In the genomic region with DNA sequence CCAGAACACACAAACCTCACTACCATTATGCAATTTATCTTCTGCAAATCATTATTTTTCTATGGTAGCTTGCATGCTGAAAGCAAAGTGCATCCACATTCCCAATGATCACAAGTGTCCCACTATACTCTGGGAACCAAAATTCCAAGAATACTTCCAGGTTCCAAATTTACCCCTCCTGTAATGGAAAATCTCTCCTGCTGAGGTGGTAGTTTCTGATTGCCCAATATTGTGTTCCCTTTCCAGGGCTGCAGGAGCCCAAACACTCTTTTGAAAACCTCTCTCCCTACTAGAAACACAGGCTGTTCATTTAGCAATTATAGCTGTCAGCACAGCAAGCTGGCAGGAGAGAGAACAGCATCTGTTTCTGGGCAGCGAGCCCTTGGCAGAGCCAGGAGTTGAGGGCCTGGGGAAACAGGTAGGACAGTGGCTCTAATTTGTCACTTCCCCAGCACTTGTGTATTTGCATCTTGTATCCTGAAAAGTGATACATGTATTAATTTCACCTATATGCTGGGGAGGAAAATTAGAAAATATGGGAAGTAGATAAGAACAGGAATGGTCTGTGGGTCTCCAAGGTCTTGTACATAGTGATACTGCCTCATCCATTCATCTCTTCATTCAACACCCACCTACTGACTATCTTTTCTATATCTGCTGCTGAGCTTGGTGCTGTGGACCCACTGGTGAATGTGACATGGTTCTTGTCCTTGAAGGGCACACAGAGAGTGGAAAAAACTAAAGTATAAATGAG, we compare ENCODE assay signal across 1 cellular context.
TF ChIP-seq lines count a peak whose summit lies in the region.

No MANE protein-coding gene starts in this region.

TF ChIP-seq in WTC11, 78 proteins besides CTCF, POLR2A, EP300 and RAD21 (continued from another document):
- TF ChIP-seq, protein P1, sequence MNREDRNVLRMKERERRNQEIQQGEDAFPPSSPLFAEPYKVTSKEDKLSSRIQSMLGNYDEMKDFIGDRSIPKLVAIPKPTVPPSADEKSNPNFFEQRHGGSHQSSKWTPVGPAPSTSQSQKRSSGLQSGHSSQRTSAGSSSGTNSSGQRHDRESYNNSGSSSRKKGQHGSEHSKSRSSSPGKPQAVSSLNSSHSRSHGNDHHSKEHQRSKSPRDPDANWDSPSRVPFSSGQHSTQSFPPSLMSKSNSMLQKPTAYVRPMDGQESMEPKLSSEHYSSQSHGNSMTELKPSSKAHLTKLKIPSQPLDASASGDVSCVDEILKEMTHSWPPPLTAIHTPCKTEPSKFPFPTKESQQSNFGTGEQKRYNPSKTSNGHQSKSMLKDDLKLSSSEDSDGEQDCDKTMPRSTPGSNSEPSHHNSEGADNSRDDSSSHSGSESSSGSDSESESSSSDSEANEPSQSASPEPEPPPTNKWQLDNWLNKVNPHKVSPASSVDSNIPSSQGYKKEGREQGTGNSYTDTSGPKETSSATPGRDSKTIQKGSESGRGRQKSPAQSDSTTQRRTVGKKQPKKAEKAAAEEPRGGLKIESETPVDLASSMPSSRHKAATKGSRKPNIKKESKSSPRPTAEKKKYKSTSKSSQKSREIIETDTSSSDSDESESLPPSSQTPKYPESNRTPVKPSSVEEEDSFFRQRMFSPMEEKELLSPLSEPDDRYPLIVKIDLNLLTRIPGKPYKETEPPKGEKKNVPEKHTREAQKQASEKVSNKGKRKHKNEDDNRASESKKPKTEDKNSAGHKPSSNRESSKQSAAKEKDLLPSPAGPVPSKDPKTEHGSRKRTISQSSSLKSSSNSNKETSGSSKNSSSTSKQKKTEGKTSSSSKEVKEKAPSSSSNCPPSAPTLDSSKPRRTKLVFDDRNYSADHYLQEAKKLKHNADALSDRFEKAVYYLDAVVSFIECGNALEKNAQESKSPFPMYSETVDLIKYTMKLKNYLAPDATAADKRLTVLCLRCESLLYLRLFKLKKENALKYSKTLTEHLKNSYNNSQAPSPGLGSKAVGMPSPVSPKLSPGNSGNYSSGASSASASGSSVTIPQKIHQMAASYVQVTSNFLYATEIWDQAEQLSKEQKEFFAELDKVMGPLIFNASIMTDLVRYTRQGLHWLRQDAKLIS (CRISPR knock-in tag; IDR thresholded peaks at IDR 0.05; ENCODE audit: borderline replicate concordance), result no peak
- TF ChIP-seq, protein P2, sequence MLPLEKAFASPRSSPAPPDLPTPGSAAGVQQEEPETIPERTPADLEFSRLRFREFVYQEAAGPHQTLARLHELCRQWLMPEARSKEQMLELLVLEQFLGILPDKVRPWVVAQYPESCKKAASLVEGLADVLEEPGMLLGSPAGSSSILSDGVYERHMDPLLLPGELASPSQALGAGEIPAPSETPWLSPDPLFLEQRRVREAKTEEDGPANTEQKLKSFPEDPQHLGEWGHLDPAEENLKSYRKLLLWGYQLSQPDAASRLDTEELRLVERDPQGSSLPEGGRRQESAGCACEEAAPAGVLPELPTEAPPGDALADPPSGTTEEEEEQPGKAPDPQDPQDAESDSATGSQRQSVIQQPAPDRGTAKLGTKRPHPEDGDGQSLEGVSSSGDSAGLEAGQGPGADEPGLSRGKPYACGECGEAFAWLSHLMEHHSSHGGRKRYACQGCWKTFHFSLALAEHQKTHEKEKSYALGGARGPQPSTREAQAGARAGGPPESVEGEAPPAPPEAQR (CRISPR knock-in tag; IDR thresholded peaks at IDR 0.05), result no peak
- TF ChIP-seq, protein P3, sequence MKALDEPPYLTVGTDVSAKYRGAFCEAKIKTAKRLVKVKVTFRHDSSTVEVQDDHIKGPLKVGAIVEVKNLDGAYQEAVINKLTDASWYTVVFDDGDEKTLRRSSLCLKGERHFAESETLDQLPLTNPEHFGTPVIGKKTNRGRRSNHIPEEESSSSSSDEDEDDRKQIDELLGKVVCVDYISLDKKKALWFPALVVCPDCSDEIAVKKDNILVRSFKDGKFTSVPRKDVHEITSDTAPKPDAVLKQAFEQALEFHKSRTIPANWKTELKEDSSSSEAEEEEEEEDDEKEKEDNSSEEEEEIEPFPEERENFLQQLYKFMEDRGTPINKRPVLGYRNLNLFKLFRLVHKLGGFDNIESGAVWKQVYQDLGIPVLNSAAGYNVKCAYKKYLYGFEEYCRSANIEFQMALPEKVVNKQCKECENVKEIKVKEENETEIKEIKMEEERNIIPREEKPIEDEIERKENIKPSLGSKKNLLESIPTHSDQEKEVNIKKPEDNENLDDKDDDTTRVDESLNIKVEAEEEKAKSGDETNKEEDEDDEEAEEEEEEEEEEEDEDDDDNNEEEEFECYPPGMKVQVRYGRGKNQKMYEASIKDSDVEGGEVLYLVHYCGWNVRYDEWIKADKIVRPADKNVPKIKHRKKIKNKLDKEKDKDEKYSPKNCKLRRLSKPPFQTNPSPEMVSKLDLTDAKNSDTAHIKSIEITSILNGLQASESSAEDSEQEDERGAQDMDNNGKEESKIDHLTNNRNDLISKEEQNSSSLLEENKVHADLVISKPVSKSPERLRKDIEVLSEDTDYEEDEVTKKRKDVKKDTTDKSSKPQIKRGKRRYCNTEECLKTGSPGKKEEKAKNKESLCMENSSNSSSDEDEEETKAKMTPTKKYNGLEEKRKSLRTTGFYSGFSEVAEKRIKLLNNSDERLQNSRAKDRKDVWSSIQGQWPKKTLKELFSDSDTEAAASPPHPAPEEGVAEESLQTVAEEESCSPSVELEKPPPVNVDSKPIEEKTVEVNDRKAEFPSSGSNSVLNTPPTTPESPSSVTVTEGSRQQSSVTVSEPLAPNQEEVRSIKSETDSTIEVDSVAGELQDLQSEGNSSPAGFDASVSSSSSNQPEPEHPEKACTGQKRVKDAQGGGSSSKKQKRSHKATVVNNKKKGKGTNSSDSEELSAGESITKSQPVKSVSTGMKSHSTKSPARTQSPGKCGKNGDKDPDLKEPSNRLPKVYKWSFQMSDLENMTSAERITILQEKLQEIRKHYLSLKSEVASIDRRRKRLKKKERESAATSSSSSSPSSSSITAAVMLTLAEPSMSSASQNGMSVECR (CRISPR knock-in tag; IDR thresholded peaks at IDR 0.05; ENCODE audit: borderline replicate concordance), result no peak
- TF ChIP-seq, protein P4, sequence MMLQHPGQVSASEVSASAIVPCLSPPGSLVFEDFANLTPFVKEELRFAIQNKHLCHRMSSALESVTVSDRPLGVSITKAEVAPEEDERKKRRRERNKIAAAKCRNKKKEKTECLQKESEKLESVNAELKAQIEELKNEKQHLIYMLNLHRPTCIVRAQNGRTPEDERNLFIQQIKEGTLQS (CRISPR knock-in tag; conservative IDR thresholded peaks at IDR 0.05), result no peak
- TF ChIP-seq GABPB1 (CRISPR knock-in tag; IDR thresholded peaks at IDR 0.05), result no peak
- no peak for TF ChIP-seq MYBL2 (CRISPR knock-in tag; IDR thresholded peaks at IDR 0.05)
- TF ChIP-seq, protein P5, sequence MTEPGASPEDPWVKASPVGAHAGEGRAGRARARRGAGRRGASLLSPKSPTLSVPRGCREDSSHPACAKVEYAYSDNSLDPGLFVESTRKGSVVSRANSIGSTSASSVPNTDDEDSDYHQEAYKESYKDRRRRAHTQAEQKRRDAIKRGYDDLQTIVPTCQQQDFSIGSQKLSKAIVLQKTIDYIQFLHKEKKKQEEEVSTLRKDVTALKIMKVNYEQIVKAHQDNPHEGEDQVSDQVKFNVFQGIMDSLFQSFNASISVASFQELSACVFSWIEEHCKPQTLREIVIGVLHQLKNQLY (CRISPR knock-in tag; IDR thresholded peaks at IDR 0.05), result no peak
- TF ChIP-seq NR3C1 (CRISPR knock-in tag; conservative IDR thresholded peaks at IDR 0.05; ENCODE audit: low read depth), result no peak
- TF ChIP-seq HMGA2 (CRISPR knock-in tag; IDR thresholded peaks at IDR 0.05), result no peak
